In genomic region chr7:115987486-115987885, GRCh38 we compare ENCODE assay signal across 27 cellular contexts.
"Had no signal": no experiment of that assay in that cellular context is flagged by ENCODE, and none has a peak within 500 bp of the region (broad histone marks: within the 10 kb centered on the region; RNA-seq: fewer than 3 reads in every experiment).

No MANE protein-coding gene starts in this region.

- DNase-seq: stimulated activated CD4-positive, alpha-beta T cell treated with anti-CD3 and anti-CD28 coated beads, Interleukin-2, amount 100 ng/mL, for 48 hours; stimulated activated CD4-positive, alpha-beta T cell treated with anti-CD3 and anti-CD28 coated beads, Interleukin-4, amount 100 ng/mL, for 1 hour; stimulated activated CD4-positive, alpha-beta T cell treated with anti-CD3 and anti-CD28 coated beads, Interleukin-4, amount 100 ng/mL, for 24 hours; stimulated activated CD4-positive, alpha-beta T cell treated with anti-CD3 and anti-CD28 coated beads, Interleukin-4, amount 100 ng/mL, for 4 hours; stimulated activated CD8-positive, alpha-beta memory T cell treated with anti-CD3 and anti-CD28 coated beads, Interleukin-4, amount 100 ng/mL, for 48 hours; stimulated activated naive B cell treated with anti-CD40 and anti-IgM and Interleukin-4, amounts not matched to agents 10 μg/mL and 1 μg/mL and 100 μg/mL, for 72 hours; stimulated activated naive CD4-positive, alpha-beta T cell; stimulated activated naive CD4-positive, alpha-beta T cell treated with Interleukin-2 at 50 U/mL for 16 hours; stimulated activated naive CD8-positive, alpha-beta T cell treated with anti-CD3 and anti-CD28 coated beads, Interleukin-15, amount 100 ng/mL, for 72 hours; stimulated activated naive CD8-positive, alpha-beta T cell treated with anti-CD3 and anti-CD28 coated beads, Interleukin-15, Interleukin-2, amounts not matched to agents 100 U/mL and 50 U/mL, for 24 hours; stomach; substantia nigra; testis; thyroid gland; tibial artery; transverse colon; trophoblast cell; upper lobe of left lung; upper lobe of right lung; uterus had no signal

- H3K36me3 ChIP-seq: stomach, suprapubic skin, thoracic aorta, thyroid gland, tibial artery, tibial nerve, transverse colon, upper lobe of left lung, upper lobe of right lung, uterus, vagina had no signal

- ATAC-seq: stimulated activated effector memory CD8-positive, alpha-beta T cell treated with anti-CD3 and anti-CD28 coated beads, Interleukin-12 subunit alpha, Interleukin-12 subunit beta, amount 100 ng/mL, for 72 hours; stimulated activated memory B cell treated with anti-CD40 and anti-IgM and Interleukin-4, amounts not matched to agents 10 μg/mL and 1 μg/mL and 100 μg/mL, for 72 hours; stimulated activated naive B cell treated with anti-CD40 and anti-IgM and Interleukin-4, amounts not matched to agents 10 μg/mL and 1 μg/mL and 100 μg/mL, for 72 hours; stimulated activated naive CD8-positive, alpha-beta T cell treated with anti-CD3 and anti-CD28 coated beads, Interleukin-15, amount 100 ng/mL, for 72 hours; stimulated activated naive CD8-positive, alpha-beta T cell treated with anti-CD3 and anti-CD28 coated beads, Interleukin-15, Interleukin-2, amounts not matched to agents 100 U/mL and 50 U/mL, for 24 hours; upper lobe of right lung had no signal

- H3K9me3 ChIP-seq: stomach, testis, thoracic aorta, thyroid gland, tibial artery, tibial nerve, transverse colon, upper lobe of left lung, upper lobe of right lung, uterus, vagina had no signal

- FAIRE-seq: urothelium cell line had no signal

- H3K27me3 ChIP-seq: stomach, suprapubic skin, testis, thyroid gland, tibial artery, tibial nerve, transverse colon, upper lobe of left lung, upper lobe of right lung, uterus, vagina had no signal

- H3K27ac ChIP-seq: stomach, suprapubic skin, testis, thoracic aorta, thyroid gland, tibial artery, tibial nerve, transverse colon, upper lobe of left lung, upper lobe of right lung, uterus, vagina had no signal

- H3K4me3 ChIP-seq: stomach, suprapubic skin, testis, thoracic aorta, thyroid gland, tibial artery, tibial nerve, transverse colon, upper lobe of left lung, upper lobe of right lung, uterus, vagina had no signal

- H3K4me1 ChIP-seq: stomach, suprapubic skin, testis, thyroid gland, tibial artery, tibial nerve, transverse colon, upper lobe of left lung, upper lobe of right lung, uterus, vagina had no signal
